1 cellular context compared by ENCODE assay signal in the genomic region with DNA sequence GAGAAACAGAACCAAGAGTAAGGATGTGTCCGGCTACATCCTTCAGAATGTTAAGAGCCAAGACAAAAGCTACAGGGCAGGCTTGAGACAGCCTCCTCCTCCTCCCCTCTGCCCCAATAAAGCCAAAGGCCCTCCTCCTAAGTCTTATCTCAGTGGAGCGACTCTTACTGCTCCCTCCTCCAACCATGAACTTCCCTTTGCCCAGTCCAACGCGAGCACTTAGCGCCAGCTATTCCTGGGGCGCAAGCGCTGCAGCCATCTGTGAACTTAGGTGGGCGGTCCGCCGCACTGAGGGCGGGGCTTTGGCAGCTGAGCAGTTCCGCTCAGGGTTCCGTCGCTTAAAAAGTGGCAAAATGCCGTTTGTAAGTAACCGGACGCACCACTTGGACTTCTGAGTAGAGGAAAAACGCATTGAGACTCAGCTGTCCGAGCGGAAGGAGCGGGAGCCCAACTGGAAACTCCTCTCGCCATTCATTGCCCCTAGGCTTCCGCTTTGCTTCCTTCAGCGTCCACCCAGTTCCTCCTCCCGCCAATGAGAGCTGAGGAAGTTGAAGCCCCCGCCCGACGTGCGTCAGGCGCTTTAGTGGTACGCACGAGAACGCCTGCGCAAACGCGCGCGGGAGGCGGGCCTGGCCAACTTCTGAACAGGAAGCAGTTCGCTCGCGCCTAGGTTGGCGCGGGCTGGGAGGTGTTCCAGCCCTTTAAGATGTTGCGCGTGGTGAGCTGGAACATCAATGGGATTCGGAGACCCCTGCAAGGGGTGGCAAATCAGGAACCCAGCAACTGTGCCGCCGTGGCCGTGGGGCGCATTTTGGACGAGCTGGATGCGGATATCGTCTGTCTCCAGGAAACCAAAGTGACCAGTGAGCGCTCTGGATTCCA.
TF ChIP-seq lines count a peak whose summit lies in the region.

A gene with protein sequence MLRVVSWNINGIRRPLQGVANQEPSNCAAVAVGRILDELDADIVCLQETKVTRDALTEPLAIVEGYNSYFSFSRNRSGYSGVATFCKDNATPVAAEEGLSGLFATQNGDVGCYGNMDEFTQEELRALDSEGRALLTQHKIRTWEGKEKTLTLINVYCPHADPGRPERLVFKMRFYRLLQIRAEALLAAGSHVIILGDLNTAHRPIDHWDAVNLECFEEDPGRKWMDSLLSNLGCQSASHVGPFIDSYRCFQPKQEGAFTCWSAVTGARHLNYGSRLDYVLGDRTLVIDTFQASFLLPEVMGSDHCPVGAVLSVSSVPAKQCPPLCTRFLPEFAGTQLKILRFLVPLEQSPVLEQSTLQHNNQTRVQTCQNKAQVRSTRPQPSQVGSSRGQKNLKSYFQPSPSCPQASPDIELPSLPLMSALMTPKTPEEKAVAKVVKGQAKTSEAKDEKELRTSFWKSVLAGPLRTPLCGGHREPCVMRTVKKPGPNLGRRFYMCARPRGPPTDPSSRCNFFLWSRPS (plus strand): TSS at position 647 of the 882 bp plus-strand sequence. CDS start 60 bp downstream, at position 707.

TF ChIP-seq in K562, 482 proteins besides CTCF, POLR2A, EP300 and RAD21 (continued from another document and continues in another):
- TF ChIP-seq, protein P1, sequence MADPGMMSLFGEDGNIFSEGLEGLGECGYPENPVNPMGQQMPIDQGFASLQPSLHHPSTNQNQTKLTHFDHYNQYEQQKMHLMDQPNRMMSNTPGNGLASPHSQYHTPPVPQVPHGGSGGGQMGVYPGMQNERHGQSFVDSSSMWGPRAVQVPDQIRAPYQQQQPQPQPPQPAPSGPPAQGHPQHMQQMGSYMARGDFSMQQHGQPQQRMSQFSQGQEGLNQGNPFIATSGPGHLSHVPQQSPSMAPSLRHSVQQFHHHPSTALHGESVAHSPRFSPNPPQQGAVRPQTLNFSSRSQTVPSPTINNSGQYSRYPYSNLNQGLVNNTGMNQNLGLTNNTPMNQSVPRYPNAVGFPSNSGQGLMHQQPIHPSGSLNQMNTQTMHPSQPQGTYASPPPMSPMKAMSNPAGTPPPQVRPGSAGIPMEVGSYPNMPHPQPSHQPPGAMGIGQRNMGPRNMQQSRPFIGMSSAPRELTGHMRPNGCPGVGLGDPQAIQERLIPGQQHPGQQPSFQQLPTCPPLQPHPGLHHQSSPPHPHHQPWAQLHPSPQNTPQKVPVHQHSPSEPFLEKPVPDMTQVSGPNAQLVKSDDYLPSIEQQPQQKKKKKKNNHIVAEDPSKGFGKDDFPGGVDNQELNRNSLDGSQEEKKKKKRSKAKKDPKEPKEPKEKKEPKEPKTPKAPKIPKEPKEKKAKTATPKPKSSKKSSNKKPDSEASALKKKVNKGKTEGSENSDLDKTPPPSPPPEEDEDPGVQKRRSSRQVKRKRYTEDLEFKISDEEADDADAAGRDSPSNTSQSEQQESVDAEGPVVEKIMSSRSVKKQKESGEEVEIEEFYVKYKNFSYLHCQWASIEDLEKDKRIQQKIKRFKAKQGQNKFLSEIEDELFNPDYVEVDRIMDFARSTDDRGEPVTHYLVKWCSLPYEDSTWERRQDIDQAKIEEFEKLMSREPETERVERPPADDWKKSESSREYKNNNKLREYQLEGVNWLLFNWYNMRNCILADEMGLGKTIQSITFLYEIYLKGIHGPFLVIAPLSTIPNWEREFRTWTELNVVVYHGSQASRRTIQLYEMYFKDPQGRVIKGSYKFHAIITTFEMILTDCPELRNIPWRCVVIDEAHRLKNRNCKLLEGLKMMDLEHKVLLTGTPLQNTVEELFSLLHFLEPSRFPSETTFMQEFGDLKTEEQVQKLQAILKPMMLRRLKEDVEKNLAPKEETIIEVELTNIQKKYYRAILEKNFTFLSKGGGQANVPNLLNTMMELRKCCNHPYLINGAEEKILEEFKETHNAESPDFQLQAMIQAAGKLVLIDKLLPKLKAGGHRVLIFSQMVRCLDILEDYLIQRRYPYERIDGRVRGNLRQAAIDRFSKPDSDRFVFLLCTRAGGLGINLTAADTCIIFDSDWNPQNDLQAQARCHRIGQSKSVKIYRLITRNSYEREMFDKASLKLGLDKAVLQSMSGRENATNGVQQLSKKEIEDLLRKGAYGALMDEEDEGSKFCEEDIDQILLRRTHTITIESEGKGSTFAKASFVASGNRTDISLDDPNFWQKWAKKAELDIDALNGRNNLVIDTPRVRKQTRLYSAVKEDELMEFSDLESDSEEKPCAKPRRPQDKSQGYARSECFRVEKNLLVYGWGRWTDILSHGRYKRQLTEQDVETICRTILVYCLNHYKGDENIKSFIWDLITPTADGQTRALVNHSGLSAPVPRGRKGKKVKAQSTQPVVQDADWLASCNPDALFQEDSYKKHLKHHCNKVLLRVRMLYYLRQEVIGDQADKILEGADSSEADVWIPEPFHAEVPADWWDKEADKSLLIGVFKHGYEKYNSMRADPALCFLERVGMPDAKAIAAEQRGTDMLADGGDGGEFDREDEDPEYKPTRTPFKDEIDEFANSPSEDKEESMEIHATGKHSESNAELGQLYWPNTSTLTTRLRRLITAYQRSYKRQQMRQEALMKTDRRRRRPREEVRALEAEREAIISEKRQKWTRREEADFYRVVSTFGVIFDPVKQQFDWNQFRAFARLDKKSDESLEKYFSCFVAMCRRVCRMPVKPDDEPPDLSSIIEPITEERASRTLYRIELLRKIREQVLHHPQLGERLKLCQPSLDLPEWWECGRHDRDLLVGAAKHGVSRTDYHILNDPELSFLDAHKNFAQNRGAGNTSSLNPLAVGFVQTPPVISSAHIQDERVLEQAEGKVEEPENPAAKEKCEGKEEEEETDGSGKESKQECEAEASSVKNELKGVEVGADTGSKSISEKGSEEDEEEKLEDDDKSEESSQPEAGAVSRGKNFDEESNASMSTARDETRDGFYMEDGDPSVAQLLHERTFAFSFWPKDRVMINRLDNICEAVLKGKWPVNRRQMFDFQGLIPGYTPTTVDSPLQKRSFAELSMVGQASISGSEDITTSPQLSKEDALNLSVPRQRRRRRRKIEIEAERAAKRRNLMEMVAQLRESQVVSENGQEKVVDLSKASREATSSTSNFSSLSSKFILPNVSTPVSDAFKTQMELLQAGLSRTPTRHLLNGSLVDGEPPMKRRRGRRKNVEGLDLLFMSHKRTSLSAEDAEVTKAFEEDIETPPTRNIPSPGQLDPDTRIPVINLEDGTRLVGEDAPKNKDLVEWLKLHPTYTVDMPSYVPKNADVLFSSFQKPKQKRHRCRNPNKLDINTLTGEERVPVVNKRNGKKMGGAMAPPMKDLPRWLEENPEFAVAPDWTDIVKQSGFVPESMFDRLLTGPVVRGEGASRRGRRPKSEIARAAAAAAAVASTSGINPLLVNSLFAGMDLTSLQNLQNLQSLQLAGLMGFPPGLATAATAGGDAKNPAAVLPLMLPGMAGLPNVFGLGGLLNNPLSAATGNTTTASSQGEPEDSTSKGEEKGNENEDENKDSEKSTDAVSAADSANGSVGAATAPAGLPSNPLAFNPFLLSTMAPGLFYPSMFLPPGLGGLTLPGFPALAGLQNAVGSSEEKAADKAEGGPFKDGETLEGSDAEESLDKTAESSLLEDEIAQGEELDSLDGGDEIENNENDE (IDR thresholded peaks at IDR 0.05; ENCODE audit: low read depth, low read length) = no peak
- TF ChIP-seq, protein P2, sequence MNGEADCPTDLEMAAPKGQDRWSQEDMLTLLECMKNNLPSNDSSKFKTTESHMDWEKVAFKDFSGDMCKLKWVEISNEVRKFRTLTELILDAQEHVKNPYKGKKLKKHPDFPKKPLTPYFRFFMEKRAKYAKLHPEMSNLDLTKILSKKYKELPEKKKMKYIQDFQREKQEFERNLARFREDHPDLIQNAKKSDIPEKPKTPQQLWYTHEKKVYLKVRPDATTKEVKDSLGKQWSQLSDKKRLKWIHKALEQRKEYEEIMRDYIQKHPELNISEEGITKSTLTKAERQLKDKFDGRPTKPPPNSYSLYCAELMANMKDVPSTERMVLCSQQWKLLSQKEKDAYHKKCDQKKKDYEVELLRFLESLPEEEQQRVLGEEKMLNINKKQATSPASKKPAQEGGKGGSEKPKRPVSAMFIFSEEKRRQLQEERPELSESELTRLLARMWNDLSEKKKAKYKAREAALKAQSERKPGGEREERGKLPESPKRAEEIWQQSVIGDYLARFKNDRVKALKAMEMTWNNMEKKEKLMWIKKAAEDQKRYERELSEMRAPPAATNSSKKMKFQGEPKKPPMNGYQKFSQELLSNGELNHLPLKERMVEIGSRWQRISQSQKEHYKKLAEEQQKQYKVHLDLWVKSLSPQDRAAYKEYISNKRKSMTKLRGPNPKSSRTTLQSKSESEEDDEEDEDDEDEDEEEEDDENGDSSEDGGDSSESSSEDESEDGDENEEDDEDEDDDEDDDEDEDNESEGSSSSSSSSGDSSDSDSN (IDR thresholded peaks at IDR 0.05; ENCODE audit: borderline replicate concordance in 1 of 2, low read depth in 2 of 2, low read length in 2 of 2) = no peak
- TF ChIP-seq, protein P3, sequence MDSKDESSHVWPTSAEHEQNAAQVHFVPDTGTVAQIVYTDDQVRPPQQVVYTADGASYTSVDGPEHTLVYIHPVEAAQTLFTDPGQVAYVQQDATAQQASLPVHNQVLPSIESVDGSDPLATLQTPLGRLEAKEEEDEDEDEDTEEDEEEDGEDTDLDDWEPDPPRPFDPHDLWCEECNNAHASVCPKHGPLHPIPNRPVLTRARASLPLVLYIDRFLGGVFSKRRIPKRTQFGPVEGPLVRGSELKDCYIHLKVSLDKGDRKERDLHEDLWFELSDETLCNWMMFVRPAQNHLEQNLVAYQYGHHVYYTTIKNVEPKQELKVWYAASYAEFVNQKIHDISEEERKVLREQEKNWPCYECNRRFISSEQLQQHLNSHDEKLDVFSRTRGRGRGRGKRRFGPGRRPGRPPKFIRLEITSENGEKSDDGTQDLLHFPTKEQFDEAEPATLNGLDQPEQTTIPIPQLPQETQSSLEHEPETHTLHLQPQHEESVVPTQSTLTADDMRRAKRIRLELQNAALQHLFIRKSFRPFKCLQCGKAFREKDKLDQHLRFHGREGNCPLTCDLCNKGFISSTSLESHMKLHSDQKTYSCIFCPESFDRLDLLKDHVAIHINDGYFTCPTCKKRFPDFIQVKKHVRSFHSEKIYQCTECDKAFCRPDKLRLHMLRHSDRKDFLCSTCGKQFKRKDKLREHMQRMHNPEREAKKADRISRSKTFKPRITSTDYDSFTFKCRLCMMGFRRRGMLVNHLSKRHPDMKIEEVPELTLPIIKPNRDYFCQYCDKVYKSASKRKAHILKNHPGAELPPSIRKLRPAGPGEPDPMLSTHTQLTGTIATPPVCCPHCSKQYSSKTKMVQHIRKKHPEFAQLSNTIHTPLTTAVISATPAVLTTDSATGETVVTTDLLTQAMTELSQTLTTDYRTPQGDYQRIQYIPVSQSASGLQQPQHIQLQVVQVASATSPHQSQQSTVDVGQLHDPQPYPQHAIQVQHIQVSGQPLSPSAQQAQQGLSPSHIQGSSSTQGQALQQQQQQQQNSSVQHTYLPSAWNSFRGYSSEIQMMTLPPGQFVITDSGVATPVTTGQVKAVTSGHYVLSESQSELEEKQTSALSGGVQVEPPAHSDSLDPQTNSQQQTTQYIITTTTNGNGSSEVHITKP (IDR thresholded peaks at IDR 0.05; ENCODE audit: partially characterized antibody) = peak; percentile 71
- TF ChIP-seq NRF1 (conservative IDR thresholded peaks at IDR 0.05 in 1 of 2, IDR thresholded peaks at IDR 0.05 in 1 of 2) (peak; percentile 92 to 94), MXI1 (IDR thresholded peaks at IDR 0.05; ENCODE audit: low read depth, low read length) (no peak), C11orf30 (IDR thresholded peaks at IDR 0.05; ENCODE audit: low read depth) (peak; percentile 57), SIX5 (IDR thresholded peaks at IDR 0.05; ENCODE audit: borderline replicate concordance in 1 of 2, insufficient read depth in 1 of 2, low read depth in 1 of 2, low read length in 2 of 2) (no peak), RFX1 (IDR thresholded peaks at IDR 0.05) (peak; percentile 40; the same call in 1 of the 2 replicates), CHD1 (IDR thresholded peaks at IDR 0.05; ENCODE audit: low read length) (peak; percentile 44), RBM25 (IDR thresholded peaks at IDR 0.05; ENCODE audit: low read depth, low read length, severe bottlenecking) (no peak), TCF7L2 (IDR thresholded peaks at IDR 0.05; ENCODE audit: low read depth, low read length) (no peak), CBX1 (IDR thresholded peaks at IDR 0.05; ENCODE audit: low read depth) (0 out of 2 replicates have a peak, but pooled peaks have one; percentile 21), NEUROD1 (IDR thresholded peaks at IDR 0.05; ENCODE audit: borderline replicate concordance, low read depth, low read length, partially characterized antibody) (no peak), HNRNPL (IDR thresholded peaks at IDR 0.05; ENCODE audit: low read depth, low read length) (no peak), ZNF263 (CRISPR knock-in tag; IDR thresholded peaks at IDR 0.05; ENCODE audit: borderline replicate concordance) (peak; percentile 87), DIDO1 (tag; IDR thresholded peaks at IDR 0.05; ENCODE audit: low read depth) (no peak), HCFC1 (IDR thresholded peaks at IDR 0.05; ENCODE audit: low read depth, low read length) (no peak), ZEB2 (IDR thresholded peaks at IDR 0.05) (no peak), KLF13 (tag; IDR thresholded peaks at IDR 0.05; ENCODE audit: borderline replicate concordance, low read depth) (no peak; the same call in 1 of the 2 replicates), ZNF551 (CRISPR knock-in tag; IDR thresholded peaks at IDR 0.05) (no peak), POLR2B (IDR thresholded peaks at IDR 0.05; ENCODE audit: low read depth, partially characterized antibody) (peak; percentile 75), SPI1 (IDR thresholded peaks at IDR 0.05; ENCODE audit: borderline replicate concordance, low read depth, low read length) (peak; percentile 65; the same call in 1 of the 2 replicates), RBFOX2 (IDR thresholded peaks at IDR 0.05; ENCODE audit: low read depth, low read length) (peak; percentile 90), MAZ (CRISPR knock-in tag; conservative IDR thresholded peaks at IDR 0.05 in 1 of 2, IDR thresholded peaks at IDR 0.05 in 1 of 2) (peak in 1 of 2 experiments; percentile 76; a peak in 2 of 4 replicates), EGR1 (conservative IDR thresholded peaks at IDR 0.05) (peak; percentile 45; the same call in 1 of the 2 replicates)
- TF ChIP-seq, protein P4, sequence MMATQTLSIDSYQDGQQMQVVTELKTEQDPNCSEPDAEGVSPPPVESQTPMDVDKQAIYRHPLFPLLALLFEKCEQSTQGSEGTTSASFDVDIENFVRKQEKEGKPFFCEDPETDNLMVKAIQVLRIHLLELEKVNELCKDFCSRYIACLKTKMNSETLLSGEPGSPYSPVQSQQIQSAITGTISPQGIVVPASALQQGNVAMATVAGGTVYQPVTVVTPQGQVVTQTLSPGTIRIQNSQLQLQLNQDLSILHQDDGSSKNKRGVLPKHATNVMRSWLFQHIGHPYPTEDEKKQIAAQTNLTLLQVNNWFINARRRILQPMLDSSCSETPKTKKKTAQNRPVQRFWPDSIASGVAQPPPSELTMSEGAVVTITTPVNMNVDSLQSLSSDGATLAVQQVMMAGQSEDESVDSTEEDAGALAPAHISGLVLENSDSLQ (IDR thresholded peaks at IDR 0.05) = peak; percentile 64
- TF ChIP-seq, protein P5, sequence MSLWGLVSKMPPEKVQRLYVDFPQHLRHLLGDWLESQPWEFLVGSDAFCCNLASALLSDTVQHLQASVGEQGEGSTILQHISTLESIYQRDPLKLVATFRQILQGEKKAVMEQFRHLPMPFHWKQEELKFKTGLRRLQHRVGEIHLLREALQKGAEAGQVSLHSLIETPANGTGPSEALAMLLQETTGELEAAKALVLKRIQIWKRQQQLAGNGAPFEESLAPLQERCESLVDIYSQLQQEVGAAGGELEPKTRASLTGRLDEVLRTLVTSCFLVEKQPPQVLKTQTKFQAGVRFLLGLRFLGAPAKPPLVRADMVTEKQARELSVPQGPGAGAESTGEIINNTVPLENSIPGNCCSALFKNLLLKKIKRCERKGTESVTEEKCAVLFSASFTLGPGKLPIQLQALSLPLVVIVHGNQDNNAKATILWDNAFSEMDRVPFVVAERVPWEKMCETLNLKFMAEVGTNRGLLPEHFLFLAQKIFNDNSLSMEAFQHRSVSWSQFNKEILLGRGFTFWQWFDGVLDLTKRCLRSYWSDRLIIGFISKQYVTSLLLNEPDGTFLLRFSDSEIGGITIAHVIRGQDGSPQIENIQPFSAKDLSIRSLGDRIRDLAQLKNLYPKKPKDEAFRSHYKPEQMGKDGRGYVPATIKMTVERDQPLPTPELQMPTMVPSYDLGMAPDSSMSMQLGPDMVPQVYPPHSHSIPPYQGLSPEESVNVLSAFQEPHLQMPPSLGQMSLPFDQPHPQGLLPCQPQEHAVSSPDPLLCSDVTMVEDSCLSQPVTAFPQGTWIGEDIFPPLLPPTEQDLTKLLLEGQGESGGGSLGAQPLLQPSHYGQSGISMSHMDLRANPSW (CRISPR knock-in tag; IDR thresholded peaks at IDR 0.05) = no peak
